23 cellular contexts compared by ENCODE assay signal in genomic region chr2:45902952-45903351, GRCh38.
"Had no signal": no experiment of that assay in that cellular context is flagged by ENCODE, and none has a peak within 500 bp of the region (broad histone marks: within the 10 kb centered on the region; RNA-seq: fewer than 3 reads in every experiment).

No MANE protein-coding gene starts in this region.

- H3K27me3 Mint-ChIP-seq: activated B cell treated with CpG ODN at 0.5 μM for 24 hours; activated CD4-positive, alpha-beta T cell treated with anti-CD3 and anti-CD28 coated beads, Interleukin-2, amount 10 ng/mL, durations not matched to agents 24 days and 14 days; activated naive CD8-positive, alpha-beta T cell had no signal

- H3K4me3 Mint-ChIP-seq: activated B cell treated with CpG ODN at 0.5 μM for 24 hours; activated CD4-positive, alpha-beta T cell treated with anti-CD3 and anti-CD28 coated beads, Interleukin-2, amount 10 ng/mL, durations not matched to agents 24 days and 14 days; activated naive CD4-positive, alpha-beta T cell treated with anti-CD3 and anti-CD28 coated beads for 36 hours; activated naive CD8-positive, alpha-beta T cell; T-helper 1 cell treated with Interleukin-12 subunit alpha and Interleukin-12 subunit beta and Interleukin-4 antibody, amounts not matched to agents 30 μg/mL and 1 μg/mL, for 36 hours had no signal

- DNase-seq: activated B cell treated with CpG ODN at 0.5 μM for 24 hours; activated CD4-positive, alpha-beta T cell treated with anti-CD3 and anti-CD28 coated beads for 1 hour; activated CD4-positive, alpha-beta T cell treated with anti-CD3 and anti-CD28 coated beads, Interleukin-2, amount 10 ng/mL, durations not matched to agents 24 days and 14 days; activated CD4-positive, alpha-beta T cell treated with anti-CD3 and anti-CD28 coated beads, Interleukin-2, amount 50 U/mL, for 48 hours; activated CD8-positive, alpha-beta memory T cell treated with anti-CD3 and anti-CD28 coated beads, Interleukin-2, amount 50 U/mL, for 48 hours; activated gamma-delta T cell; activated naive CD4-positive, alpha-beta T cell treated with anti-CD3 and anti-CD28 coated beads for 36 hours; activated T-cell treated with anti-CD3 and anti-CD28 coated beads, Interleukin-2, amount 50 U/mL, for 1 hour; brain microvascular endothelial cell; MM.1S; NCI-H1105; NCI-H1436; NCI-H1694 treated with DMSO at 0.1 percent for 48 hours; NCI-H2029 treated with DMSO at 0.1 percent for 48 hours; NCI-H510A treated with DMSO at 0.1 percent for 48 hours; PC-3; SHP77; T-helper 9 cell had no signal

- H3K27ac ChIP-seq: brain microvascular endothelial cell, cardiac muscle cell, SJSA1 had no signal

- H3K27ac Mint-ChIP-seq: activated B cell treated with CpG ODN at 0.5 μM for 24 hours; activated CD4-positive, alpha-beta T cell treated with anti-CD3 and anti-CD28 coated beads, Interleukin-2, amount 10 ng/mL, durations not matched to agents 24 days and 14 days; activated naive CD4-positive, alpha-beta T cell treated with anti-CD3 and anti-CD28 coated beads for 36 hours; activated naive CD8-positive, alpha-beta T cell; T-helper 1 cell treated with Interleukin-12 subunit alpha and Interleukin-12 subunit beta and Interleukin-4 antibody, amounts not matched to agents 30 μg/mL and 1 μg/mL, for 36 hours had no signal

- H3K27me3 ChIP-seq: brain microvascular endothelial cell, cardiac muscle cell, SJSA1 had no signal

- H3K36me3 ChIP-seq: brain microvascular endothelial cell, cardiac muscle cell, SJSA1 had no signal

- H3K4me3 ChIP-seq: cardiac muscle cell, SJSA1 had no signal

- ATAC-seq: PC-3, SK-N-SH treated with all-trans-retinoic acid at 6 μM for 48 hours had no signal

- H3K9me3 ChIP-seq: SJSA1 had no signal

- H3K4me1 ChIP-seq: SJSA1 had no signal

- H3K9me3 Mint-ChIP-seq: activated B cell treated with CpG ODN at 0.5 μM for 24 hours; activated CD4-positive, alpha-beta T cell treated with anti-CD3 and anti-CD28 coated beads, Interleukin-2, amount 10 ng/mL, durations not matched to agents 24 days and 14 days; activated naive CD4-positive, alpha-beta T cell treated with anti-CD3 and anti-CD28 coated beads for 36 hours; T-helper 1 cell treated with Interleukin-12 subunit alpha and Interleukin-12 subunit beta and Interleukin-4 antibody, amounts not matched to agents 30 μg/mL and 1 μg/mL, for 36 hours had no signal
